ENCODE assay signal across 6 cellular contexts in genomic region chr5:177498013-177498847, GRCh38. TPM values are rescaled to one million over a fixed set of nuclear protein-coding genes. Genes with fewer than 3 reads are reported as not detected.
DNase-seq lines count a peak whose midpoint lies in the region; ATAC-seq and TF ChIP-seq lines count a peak whose summit lies in the region.

No MANE protein-coding gene starts in this region.

- peaks cover 21% of the 10 kb centered on the region for H3K36me3 ChIP-seq in osteoblast (ENCODE audit: insufficient read depth, low read length)

- ATAC-seq in activated CD4-positive, CD25-positive, alpha-beta regulatory T cell treated with anti-CD3 and anti-CD28 coated beads, Interleukin-2, amount 50 U/mL, for 24 hours = no peak
- no peak for ATAC-seq in GM21737 (IDR thresholded peaks at IDR 0.05; ENCODE audit: unreplicated experiment)

- peaks cover 32% of the 10 kb centered on the region for H4K20me1 ChIP-seq in osteoblast (ENCODE audit: insufficient read depth, low read length)

- peak overlapping the region; percentile 81 for H3K4me2 ChIP-seq in osteoblast (ENCODE audit: insufficient read depth, low read length)

- H3K27me3 ChIP-seq in osteoblast (ENCODE audit: insufficient read depth, low read length) = no peaks in the 10 kb centered on the region

- H3K4me1 ChIP-seq in osteoblast (ENCODE audit: insufficient read depth, low read length) = peaks cover 45% of the 10 kb centered on the region

- peak; percentile 55 for DNase-seq in activated CD4-positive, CD25-positive, alpha-beta regulatory T cell treated with anti-CD3 and anti-CD28 coated beads, Interleukin-2, amount 50 U/mL, for 72 hours
- peak in 1 of 2 donors; percentile 39 for DNase-seq in cardiac fibroblast (ENCODE audit: low read depth in 2 of 2)
- peak; percentile 89 for DNase-seq in osteoblast (ENCODE audit: insufficient read length, low spot score, missing footprints)
- no peak for DNase-seq in SHP77 treated with DMSO at 0.1 percent for 48 hours (lab: John Stamatoyannopoulos, UW)

- H3K27ac ChIP-seq in osteoblast (ENCODE audit: low read depth, low read length) = no peak overlapping the region

- no peaks in the 10 kb centered on the region for H3K9me3 ChIP-seq in osteoblast (ENCODE audit: low read depth, low read length)

- peak overlapping the region; percentile 42 for H2AFZ ChIP-seq in osteoblast (ENCODE audit: low read length)

- no peak for TF ChIP-seq CTCF in cardiac fibroblast (IDR thresholded peaks at IDR 0.05; ENCODE audit: low read depth, low read length)
- TF ChIP-seq CTCF in osteoblast (IDR thresholded peaks at IDR 0.05; ENCODE audit: extremely low read depth, low read depth, low read length) = no peak

- H3K79me2 ChIP-seq in osteoblast (ENCODE audit: insufficient read depth, low read length) = peaks cover 31% of the 10 kb centered on the region

- H3K4me3 ChIP-seq in cardiac fibroblast (replicated peaks in 1 of 2; ENCODE audit: low read depth in 2 of 2, low read length in 2 of 2) (peak overlapping the region; percentile 44 to 87), osteoblast (ENCODE audit: insufficient read depth, low read length) (peak overlapping the region; percentile 91)

RNA-seq across cellular contexts. Expression of gene PDLIM7, which starts 0.8 kb away (rescaled TPM):
- total RNA-seq in osteoblast = 157 and 159 TPM in 2 replicates

RNA-seq across cellular contexts. Expression of gene DOK3, which starts 11.4 kb away (rescaled TPM):
- 1.1 and 1.5 TPM in 2 replicates for total RNA-seq in osteoblast

RNA-seq across cellular contexts. Expression of gene DDX41, which starts 18.5 kb away (rescaled TPM):
- total RNA-seq in osteoblast = 49.5 and 68.4 TPM in 2 replicates

RNA-seq across cellular contexts. Expression of gene DBN1, which starts 24.8 kb away (rescaled TPM):
- total RNA-seq in osteoblast = 121 and 139 TPM in 2 replicates

RNA-seq across cellular contexts. Expression of gene PRR7, which starts 51.6 kb away (rescaled TPM):
- 10.0 and 12.7 TPM in 2 replicates for total RNA-seq in osteoblast
